Comparison of ENCODE assay signal across 3 cellular contexts in genomic region chr12:76319595-76320319, GRCh38.
TF ChIP-seq lines count a peak whose summit lies in the region.
"Not testable (repeated sequence)": the region's sequence is repeated elsewhere in the genome, so short reads cannot be mapped to it uniquely, and the experiment has no call there.

No MANE protein-coding gene starts in this region.

TF ChIP-seq in HEK293, 187 proteins besides CTCF, POLR2A, EP300 and RAD21:
- TF ChIP-seq KLF9 (tag by site-specific recombination; IDR thresholded peaks at IDR 0.05; ENCODE audit: low read depth) = 0 out of 2 replicates have a peak, but pooled peaks have one; percentile 36
- TF ChIP-seq PRDM1 (tag by site-specific recombination; IDR thresholded peaks at IDR 0.05) = peak; percentile 87
- TF ChIP-seq KLF1 (tag by site-specific recombination; IDR thresholded peaks at IDR 0.05) = peak; percentile 80; the same call in 1 of the 2 replicates
- TF ChIP-seq ZNF335 (tag by site-specific recombination; conservative IDR thresholded peaks at IDR 0.05) = peak; percentile 68
- peak; percentile 35 for TF ChIP-seq EGR2 (tag by site-specific recombination; IDR thresholded peaks at IDR 0.05; ENCODE audit: low read depth)
- TF ChIP-seq ZNF600 (tag by site-specific recombination; IDR thresholded peaks at IDR 0.05) = 0 out of 2 replicates have a peak, but pooled peaks have one; percentile 26
- peak; percentile 55 for TF ChIP-seq ZFHX2 (tag by site-specific recombination; conservative IDR thresholded peaks at IDR 0.05)
- TF ChIP-seq IKZF3 (tag by site-specific recombination; IDR thresholded peaks at IDR 0.05) = peak; percentile 41; the same call in 1 of the 2 replicates
- peak; percentile 23 for TF ChIP-seq ZBTB17 (tag by site-specific recombination; IDR thresholded peaks at IDR 0.05)
- peak; percentile 65 for TF ChIP-seq ZNF341 (tag by site-specific recombination; IDR thresholded peaks at IDR 0.05; ENCODE audit: low read depth)
- peak; percentile 44 for TF ChIP-seq ZBTB26 (tag by site-specific recombination; optimal IDR thresholded peaks at IDR 0.05)
- TF ChIP-seq ZBTB48 (tag by site-specific recombination; IDR thresholded peaks at IDR 0.05) = peak; percentile 89
- 0 out of 2 replicates have a peak, but pooled peaks have one; percentile 17 for TF ChIP-seq ZBTB8A (tag by site-specific recombination; IDR thresholded peaks at IDR 0.05)

TF ChIP-seq in WTC11, 78 proteins besides CTCF, POLR2A, EP300 and RAD21:
- TF ChIP-seq MAX (CRISPR knock-in tag; IDR thresholded peaks at IDR 0.05) = 0 out of 2 replicates have a peak, but pooled peaks have one; percentile 23

TF ChIP-seq in HepG2, 621 proteins besides CTCF, POLR2A, EP300 and RAD21:
- TF ChIP-seq, protein P1, sequence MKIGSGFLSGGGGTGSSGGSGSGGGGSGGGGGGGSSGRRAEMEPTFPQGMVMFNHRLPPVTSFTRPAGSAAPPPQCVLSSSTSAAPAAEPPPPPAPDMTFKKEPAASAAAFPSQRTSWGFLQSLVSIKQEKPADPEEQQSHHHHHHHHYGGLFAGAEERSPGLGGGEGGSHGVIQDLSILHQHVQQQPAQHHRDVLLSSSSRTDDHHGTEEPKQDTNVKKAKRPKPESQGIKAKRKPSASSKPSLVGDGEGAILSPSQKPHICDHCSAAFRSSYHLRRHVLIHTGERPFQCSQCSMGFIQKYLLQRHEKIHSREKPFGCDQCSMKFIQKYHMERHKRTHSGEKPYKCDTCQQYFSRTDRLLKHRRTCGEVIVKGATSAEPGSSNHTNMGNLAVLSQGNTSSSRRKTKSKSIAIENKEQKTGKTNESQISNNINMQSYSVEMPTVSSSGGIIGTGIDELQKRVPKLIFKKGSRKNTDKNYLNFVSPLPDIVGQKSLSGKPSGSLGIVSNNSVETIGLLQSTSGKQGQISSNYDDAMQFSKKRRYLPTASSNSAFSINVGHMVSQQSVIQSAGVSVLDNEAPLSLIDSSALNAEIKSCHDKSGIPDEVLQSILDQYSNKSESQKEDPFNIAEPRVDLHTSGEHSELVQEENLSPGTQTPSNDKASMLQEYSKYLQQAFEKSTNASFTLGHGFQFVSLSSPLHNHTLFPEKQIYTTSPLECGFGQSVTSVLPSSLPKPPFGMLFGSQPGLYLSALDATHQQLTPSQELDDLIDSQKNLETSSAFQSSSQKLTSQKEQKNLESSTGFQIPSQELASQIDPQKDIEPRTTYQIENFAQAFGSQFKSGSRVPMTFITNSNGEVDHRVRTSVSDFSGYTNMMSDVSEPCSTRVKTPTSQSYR (CRISPR knock-in tag; IDR thresholded peaks at IDR 0.05; ENCODE audit: borderline replicate concordance) = peak; percentile 73; the same call in 1 of the 2 replicates
- TF ChIP-seq FOXA3 (CRISPR knock-in tag; IDR thresholded peaks at IDR 0.05) (peak; percentile 39; the same call in 1 of the 2 replicates), FOXA1 (CRISPR knock-in tag; IDR thresholded peaks at IDR 0.05) (peak; percentile 56; the same call in 1 of the 2 replicates)
- TF ChIP-seq FOXA1 (IDR thresholded peaks at IDR 0.05) = not testable (repeated sequence)
- TF ChIP-seq, protein P2, sequence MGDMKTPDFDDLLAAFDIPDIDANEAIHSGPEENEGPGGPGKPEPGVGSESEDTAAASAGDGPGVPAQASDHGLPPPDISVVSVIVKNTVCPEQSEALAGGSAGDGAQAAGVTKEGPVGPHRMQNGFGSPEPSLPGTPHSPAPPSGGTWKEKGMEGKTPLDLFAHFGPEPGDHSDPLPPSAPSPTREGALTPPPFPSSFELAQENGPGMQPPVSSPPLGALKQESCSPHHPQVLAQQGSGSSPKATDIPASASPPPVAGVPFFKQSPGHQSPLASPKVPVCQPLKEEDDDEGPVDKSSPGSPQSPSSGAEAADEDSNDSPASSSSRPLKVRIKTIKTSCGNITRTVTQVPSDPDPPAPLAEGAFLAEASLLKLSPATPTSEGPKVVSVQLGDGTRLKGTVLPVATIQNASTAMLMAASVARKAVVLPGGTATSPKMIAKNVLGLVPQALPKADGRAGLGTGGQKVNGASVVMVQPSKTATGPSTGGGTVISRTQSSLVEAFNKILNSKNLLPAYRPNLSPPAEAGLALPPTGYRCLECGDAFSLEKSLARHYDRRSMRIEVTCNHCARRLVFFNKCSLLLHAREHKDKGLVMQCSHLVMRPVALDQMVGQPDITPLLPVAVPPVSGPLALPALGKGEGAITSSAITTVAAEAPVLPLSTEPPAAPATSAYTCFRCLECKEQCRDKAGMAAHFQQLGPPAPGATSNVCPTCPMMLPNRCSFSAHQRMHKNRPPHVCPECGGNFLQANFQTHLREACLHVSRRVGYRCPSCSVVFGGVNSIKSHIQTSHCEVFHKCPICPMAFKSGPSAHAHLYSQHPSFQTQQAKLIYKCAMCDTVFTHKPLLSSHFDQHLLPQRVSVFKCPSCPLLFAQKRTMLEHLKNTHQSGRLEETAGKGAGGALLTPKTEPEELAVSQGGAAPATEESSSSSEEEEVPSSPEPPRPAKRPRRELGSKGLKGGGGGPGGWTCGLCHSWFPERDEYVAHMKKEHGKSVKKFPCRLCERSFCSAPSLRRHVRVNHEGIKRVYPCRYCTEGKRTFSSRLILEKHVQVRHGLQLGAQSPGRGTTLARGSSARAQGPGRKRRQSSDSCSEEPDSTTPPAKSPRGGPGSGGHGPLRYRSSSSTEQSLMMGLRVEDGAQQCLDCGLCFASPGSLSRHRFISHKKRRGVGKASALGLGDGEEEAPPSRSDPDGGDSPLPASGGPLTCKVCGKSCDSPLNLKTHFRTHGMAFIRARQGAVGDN (CRISPR knock-in tag; IDR thresholded peaks at IDR 0.05) = 0 out of 2 replicates have a peak, but pooled peaks have one; percentile 13
